ENCODE assay signal across 23 cellular contexts in genomic region chr13:33369073-33369472, GRCh38.
"Had no signal": no experiment of that assay in that cellular context is flagged by ENCODE, and none has a peak within 500 bp of the region (broad histone marks: within the 10 kb centered on the region; RNA-seq: fewer than 3 reads in every experiment).

No MANE protein-coding gene starts in this region.

- H3K79me2 ChIP-seq: hepatocyte had no signal

- H3K4me2 ChIP-seq: hepatocyte, neural progenitor cell had no signal

- FAIRE-seq: astrocyte, endothelial cell of umbilical vein had no signal

- H3K27me3 ChIP-seq: hepatocyte, neural progenitor cell had no signal

- H3K4me3 ChIP-seq: hepatocyte, left ventricle myocardium inferior, neural progenitor cell had no signal

- H3K36me3 ChIP-seq: left ventricle myocardium inferior, neural progenitor cell, WERI-Rb-1 had no signal

- H3K27ac ChIP-seq: hepatocyte, neural progenitor cell, WERI-Rb-1 had no signal

- H3K9me3 Mint-ChIP-seq: activated naive CD4-positive, alpha-beta T cell treated with anti-CD3 and anti-CD28 coated beads, Interleukin-2, amount 50 U/mL, for 24 hours; naive thymus-derived CD4-positive, alpha-beta T cell; stimulated activated naive B cell treated with anti-CD40 and anti-IgM and Interleukin-4, amounts not matched to agents 10 μg/mL and 1 μg/mL and 100 μg/mL, for 72 hours; T-helper 2 cell treated with Interferon-gamma antibody and Interleukin-4, amounts not matched to agents 5 μg/mL and 100 μg/mL, for 36 hours; type B pancreatic cell had no signal

- H3K27me3 Mint-ChIP-seq: stimulated activated naive B cell treated with anti-CD40 and anti-IgM and Interleukin-4, amounts not matched to agents 10 μg/mL and 1 μg/mL and 100 μg/mL, for 72 hours had no signal

- H3K27ac Mint-ChIP-seq: activated CD8-positive, alpha-beta T cell treated with anti-CD3 and anti-CD28 coated beads, Interleukin-2, amount 10 ng/mL, durations not matched to agents 7 days and 5 days; activated naive CD4-positive, alpha-beta T cell treated with anti-CD3 and anti-CD28 coated beads, Interleukin-2, amount 50 U/mL, for 24 hours; immature natural killer cell; naive thymus-derived CD4-positive, alpha-beta T cell; neural progenitor cell; stimulated activated naive B cell treated with anti-CD40 and anti-IgM and Interleukin-4, amounts not matched to agents 10 μg/mL and 1 μg/mL and 100 μg/mL, for 72 hours; T-helper 2 cell treated with Interferon-gamma antibody and Interleukin-4, amounts not matched to agents 5 μg/mL and 100 μg/mL, for 36 hours; type B pancreatic cell had no signal

- H3K4me3 Mint-ChIP-seq: activated CD8-positive, alpha-beta T cell treated with anti-CD3 and anti-CD28 coated beads, Interleukin-2, amount 10 ng/mL, durations not matched to agents 7 days and 5 days; activated naive CD4-positive, alpha-beta T cell treated with anti-CD3 and anti-CD28 coated beads, Interleukin-2, amount 50 U/mL, for 24 hours; immature natural killer cell; naive thymus-derived CD4-positive, alpha-beta T cell; neural progenitor cell; stimulated activated naive B cell treated with anti-CD40 and anti-IgM and Interleukin-4, amounts not matched to agents 10 μg/mL and 1 μg/mL and 100 μg/mL, for 72 hours; T-helper 2 cell treated with Interferon-gamma antibody and Interleukin-4, amounts not matched to agents 5 μg/mL and 100 μg/mL, for 36 hours; type B pancreatic cell had no signal

- H3K9me3 ChIP-seq: left ventricle myocardium inferior had no signal

- H3K36me3 Mint-ChIP-seq: activated naive CD4-positive, alpha-beta T cell treated with anti-CD3 and anti-CD28 coated beads, Interleukin-2, amount 50 U/mL, for 24 hours; immature natural killer cell; naive thymus-derived CD4-positive, alpha-beta T cell; neural progenitor cell; stimulated activated naive B cell treated with anti-CD40 and anti-IgM and Interleukin-4, amounts not matched to agents 10 μg/mL and 1 μg/mL and 100 μg/mL, for 72 hours; type B pancreatic cell had no signal

- DNase-seq: activated CD4-positive, alpha-beta T cell treated with anti-CD3 and anti-CD28 coated beads, Interleukin-2, amount 50 U/mL, for 1 hour; activated CD4-positive, CD25-positive, alpha-beta regulatory T cell treated with anti-CD3 and anti-CD28 coated beads, Interleukin-2, amount 50 U/mL, for 72 hours; activated CD8-positive, alpha-beta T cell treated with anti-CD3 and anti-CD28 coated beads, Interleukin-2, amount 10 ng/mL, durations not matched to agents 7 days and 5 days; activated gamma-delta T cell treated with Interleukin-2 at 50 U/mL for 16 hours; activated T-cell treated with anti-CD3 and anti-CD28 coated beads, Interleukin-2, amount 50 U/mL, for 1 hour; central memory CD4-positive, alpha-beta T cell; effector memory CD4-positive, alpha-beta T cell; foreskin melanocyte; immature natural killer cell; left ventricle myocardium inferior; naive thymus-derived CD4-positive, alpha-beta T cell; stimulated activated CD4-positive, alpha-beta T cell treated with anti-CD3 and anti-CD28 coated beads, Interleukin-2, amount 100 ng/mL, for 48 hours; stimulated activated CD8-positive, alpha-beta memory T cell treated with anti-CD3 and anti-CD28 coated beads, Interleukin-4, amount 100 ng/mL, for 48 hours; stimulated activated naive B cell treated with anti-CD40 and anti-IgM and Interleukin-4, amounts not matched to agents 10 μg/mL and 1 μg/mL and 100 μg/mL, for 72 hours; WERI-Rb-1 had no signal

- H2AFZ ChIP-seq: hepatocyte, neural progenitor cell had no signal

- H3K4me1 ChIP-seq: neural progenitor cell had no signal

- ATAC-seq: activated CD8-positive, alpha-beta T cell treated with anti-CD3 and anti-CD28 coated beads, Interleukin-2, amount 10 ng/mL, durations not matched to agents 7 days and 5 days; esophagus mucosa; naive thymus-derived CD4-positive, alpha-beta T cell; stimulated activated naive B cell treated with anti-CD40 and anti-IgM and Interleukin-4, amounts not matched to agents 10 μg/mL and 1 μg/mL and 100 μg/mL, for 72 hours had no signal

- H3K4me1 Mint-ChIP-seq: immature natural killer cell, neural progenitor cell had no signal

- H3K9ac ChIP-seq: neural progenitor cell had no signal
